11 cellular contexts compared by ENCODE assay signal in the genomic region with DNA sequence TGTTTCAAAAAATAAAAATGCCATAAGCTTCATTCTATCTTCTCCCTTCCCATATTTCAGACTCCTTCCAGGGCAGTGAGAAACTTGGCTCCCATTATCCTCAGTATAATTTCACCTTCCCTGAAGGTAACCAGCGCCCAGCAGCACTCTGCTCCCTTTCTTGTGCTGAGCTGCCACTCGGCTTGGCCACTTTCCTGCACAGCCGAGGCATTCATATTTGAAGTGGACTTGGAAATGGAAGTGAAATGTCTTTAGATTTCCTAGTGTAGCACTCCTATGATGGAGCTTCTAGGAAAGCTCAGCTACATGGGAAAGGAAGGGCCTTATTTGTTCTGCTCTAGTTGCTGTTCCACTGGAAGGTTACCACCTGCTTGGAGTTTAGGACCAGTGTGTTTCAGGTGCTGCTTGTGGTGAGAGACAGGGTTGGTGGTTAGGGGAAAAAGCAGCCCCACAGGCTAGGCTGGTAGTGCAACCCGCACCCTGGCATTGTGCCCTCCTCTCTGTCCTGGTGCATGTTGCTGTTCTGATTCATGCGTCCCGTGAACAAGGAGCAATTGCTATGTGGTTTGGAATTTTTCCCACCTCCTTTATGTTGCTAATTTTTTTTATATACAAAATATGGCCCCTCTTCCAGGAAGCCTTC. TPM values are rescaled to one million over a fixed set of nuclear protein-coding genes. Genes with fewer than 3 reads are reported as not detected.
DNase-seq lines count a peak whose midpoint lies in the region; ATAC-seq and TF ChIP-seq lines count a peak whose summit lies in the region.
"Had no signal": no experiment of that assay in that cellular context is flagged by ENCODE, and none has a peak within 500 bp of the region (broad histone marks: within the 10 kb centered on the region; RNA-seq: fewer than 3 reads in every experiment).

No MANE protein-coding gene starts in this region.

- H3K27ac ChIP-seq in CD4-positive, alpha-beta T cell (ENCODE audit: low read depth, low read length), result no peak overlapping the region

- no peaks in the 10 kb centered on the region for H3K9me3 Mint-ChIP-seq in naive B cell
- no peaks in the 10 kb centered on the region for H3K9me3 Mint-ChIP-seq in CD4-positive, alpha-beta T cell

- H3K27ac Mint-ChIP-seq in naive B cell, result peak overlapping the region in 4 of 6 donors; percentile 24 to 96 (median 68)
- no peak overlapping the region for H3K27ac Mint-ChIP-seq in CD4-positive, alpha-beta T cell

- intact Hi-C loops in CD4-positive, alpha-beta T cell (cut with DNase I, micrococcal nuclease), result loop anchor here in 1 of 2 experiments (5.0 kb wide), 1 partner anchor 60 kb away; no protein-coding TSS in a partner anchor

- ATAC-seq in naive B cell (ENCODE audit: low read depth in 2 of 2), result no peak
- no peak for ATAC-seq in CD4-positive, alpha-beta T cell (ENCODE audit: poor library complexity)
- no peak for ATAC-seq in HG02798 (IDR thresholded peaks at IDR 0.05; ENCODE audit: poor library complexity, unreplicated experiment)
- ATAC-seq: activated CD4-positive, CD25-positive, alpha-beta regulatory T cell treated with anti-CD3 and anti-CD28 coated beads, Interleukin-2, amount 50 U/mL, for 24 hours had no signal

- POLR2A ChIA-PET in CD4-positive, alpha-beta T cell (lab: Charles Lee), result interaction anchor here (3.3 kb wide), 1 partner anchor 54 kb away, joined by 9 read pairs; a partner anchor contains a TSS

- no peaks in the 10 kb centered on the region for H3K9me3 ChIP-seq in CD4-positive, alpha-beta T cell (ENCODE audit: control insufficient read depth, low read length)

- H3K36me3 Mint-ChIP-seq in naive B cell, result peaks cover 0 to 10% of the 10 kb centered on the region in 2 donors
- peaks cover 29% of the 10 kb centered on the region for H3K36me3 Mint-ChIP-seq in CD4-positive, alpha-beta T cell (ENCODE audit: low read depth)

- no peak overlapping the region for H3K4me3 ChIP-seq in cardiac fibroblast (replicated peaks in 1 of 2; ENCODE audit: low read depth in 2 of 2, low read length in 2 of 2)

- peaks cover 9 to 11% (median 10%) of the 10 kb centered on the region in 3 donors for H3K4me1 Mint-ChIP-seq in naive B cell
- H3K4me1 Mint-ChIP-seq in CD4-positive, alpha-beta T cell (ENCODE audit: low read depth), result peaks cover 5% of the 10 kb centered on the region

- H3K4me3 Mint-ChIP-seq in naive B cell, result no peak overlapping the region
- no peak overlapping the region for H3K4me3 Mint-ChIP-seq in CD4-positive, alpha-beta T cell

- CTCF ChIA-PET in CD4-positive, alpha-beta T cell (lab: Charles Lee), result no interaction called here

- no peaks in the 10 kb centered on the region for H3K27me3 Mint-ChIP-seq in naive B cell
- no peaks in the 10 kb centered on the region for H3K27me3 Mint-ChIP-seq in CD4-positive, alpha-beta T cell

- H3K27me3 ChIP-seq in CD4-positive, alpha-beta T cell (ENCODE audit: control insufficient read depth, insufficient read depth, low read length), result no peaks in the 10 kb centered on the region

- TF ChIP-seq CTCF in cardiac fibroblast (IDR thresholded peaks at IDR 0.05; ENCODE audit: low read depth, low read length), result no peak
- TF ChIP-seq CTCF in CD4-positive, alpha-beta T cell (IDR thresholded peaks at IDR 0.05), result no peak

- peak; percentile 30 for DNase-seq in Ammon's horn (ENCODE audit: low spot score)
- DNase-seq in HT-29 (ENCODE audit: low spot score), result peak; percentile 17
- peak; percentile 62 to 73 for DNase-seq in cardiac fibroblast (ENCODE audit: low read depth in 2 of 2)
- no peak for DNase-seq in naive B cell
- no peak for DNase-seq in CD4-positive, alpha-beta T cell
- no peak for DNase-seq in iPS-NIHi11 (ENCODE audit: low spot score)
- DNase-seq in central memory CD4-positive, alpha-beta T cell, result no peak
- DNase-seq: NCI-H2107; stimulated activated CD4-positive, alpha-beta T cell treated with anti-CD3 and anti-CD28 coated beads, Interleukin-4, amount 100 ng/mL, for 24 hours had no signal

RNA-seq across cellular contexts. Expression of a gene that starts 53.8 kb away (rescaled TPM):
- 69.9 and 76.8 TPM in 2 replicates for total RNA-seq in HT-29 (2014; rRNA removed; shearing (Covaris generic))
- polyA plus RNA-seq in naive B cell (ENCODE audit: low read depth in 6 of 6), result 10 to 100 TPM; 11.7 to 33.6 (median 25.2) TPM
- total RNA-seq in CD4-positive, alpha-beta T cell, result 10 to 100 TPM; 63.8 to 68.1 TPM

Comparison
In these comparisons a context has a peak if more than half of its experiments do, and no peak if none do; other contexts are left out.
1. DNase-seq: peak in Ammon's horn (single experiment), HT-29 (single experiment) and cardiac fibroblast (2 of 2); none in naive B cell (single experiment), CD4-positive, alpha-beta T cell (0 of 10), iPS-NIHi11 (single experiment) and central memory CD4-positive, alpha-beta T cell (single experiment).